Comparison of ENCODE assay signal across 15 cellular contexts in genomic region chr10:88499569-88500470, GRCh38.
DNase-seq lines count a peak whose midpoint lies in the region; ATAC-seq, FAIRE-seq and TF ChIP-seq lines count a peak whose summit lies in the region.
"Had no signal": no experiment of that assay in that cellular context is flagged by ENCODE, and none has a peak within 500 bp of the region (broad histone marks: within the 10 kb centered on the region; RNA-seq: fewer than 3 reads in every experiment).

No MANE protein-coding gene starts in this region.

- H3K4me1 ChIP-seq in keratinocyte (ENCODE audit: control insufficient read depth, extremely low read depth, insufficient read depth, low read length) (peaks cover 13% of the 10 kb centered on the region), Peyer's patch (no peaks in the 10 kb centered on the region)

- H3K9ac ChIP-seq in keratinocyte (ENCODE audit: control insufficient read depth, extremely low read depth, insufficient read depth, low read length) = no peak overlapping the region

- H2AFZ ChIP-seq in keratinocyte (ENCODE audit: control insufficient read depth, low read length) = no peak overlapping the region

- H3K27me3 ChIP-seq in keratinocyte (ENCODE audit: control insufficient read depth, extremely low read depth, insufficient read depth, low read length) (no peaks in the 10 kb centered on the region), Peyer's patch (no peaks in the 10 kb centered on the region)
- H3K27me3 ChIP-seq: neutrophil had no signal

- dilution Hi-C loops in keratinocyte (cut with MboI; ENCODE audit: extremely low pct_ligation_motif_present, low sequenced_read_pairs) = no loop called here

- CTCF ChIA-PET in AG04449 (lab: Yijun Ruan, JAX) = no interaction called here

- TF ChIP-seq POLR2A in Peyer's patch (IDR thresholded peaks at IDR 0.05) = no peak

- FAIRE-seq in keratinocyte (lab: Jason Lieb, UNC) = peak; percentile 49
- FAIRE-seq: D721Med had no signal

- H3K9me1 ChIP-seq in keratinocyte (ENCODE audit: control insufficient read depth, extremely low read depth, insufficient read depth, low read length) = no peaks in the 10 kb centered on the region

- H3K27ac ChIP-seq in keratinocyte (ENCODE audit: control insufficient read depth, insufficient read depth, low read length) (no peak overlapping the region), Peyer's patch (no peak overlapping the region)
- H3K27ac ChIP-seq: neutrophil had no signal

- TF ChIP-seq CTCF in AG04449 (IDR thresholded peaks at IDR 0.05; ENCODE audit: insufficient read depth, low read length, missing control alignments) (no peak), cardiac fibroblast (IDR thresholded peaks at IDR 0.05; ENCODE audit: low read depth, low read length) (no peak), keratinocyte (optimal IDR thresholded peaks at IDR 0.05 in 1 of 3, IDR thresholded peaks at IDR 0.05 in 1 of 3, conservative IDR thresholded peaks at IDR 0.05 in 1 of 3; ENCODE audit: extremely low read depth in 1 of 3, insufficient read depth in 2 of 3, low read length in 3 of 3) (no peak), Peyer's patch (IDR thresholded peaks at IDR 0.05) (no peak)

- H3K4me3 ChIP-seq in AG04449 (ENCODE audit: low read depth, low read length) = no peak overlapping the region
- H3K4me3 ChIP-seq in cardiac fibroblast (replicated peaks in 1 of 2; ENCODE audit: low read depth in 2 of 2, low read length in 2 of 2) = peak overlapping the region in 1 of 2 donors; percentile 6
- H3K4me3 ChIP-seq in keratinocyte (ENCODE audit: control insufficient read depth in 2 of 3, extremely low read depth in 1 of 3, insufficient read depth in 2 of 3, low read depth in 1 of 3, low read length in 3 of 3) = no peak overlapping the region
- no peak overlapping the region for H3K4me3 ChIP-seq in Peyer's patch

- H3K36me3 ChIP-seq in keratinocyte (ENCODE audit: control insufficient read depth in 2 of 2, extremely low read depth in 1 of 2, insufficient read depth in 2 of 2, low read length in 2 of 2) = no peaks in the 10 kb centered on the region
- no peaks in the 10 kb centered on the region for H3K36me3 ChIP-seq in Peyer's patch
- H3K36me3 ChIP-seq: neutrophil had no signal

- H3K4me2 ChIP-seq in keratinocyte (ENCODE audit: control insufficient read depth, extremely low read depth, insufficient read depth, low read depth, low read length) = peak overlapping the region; percentile 35

- DNase-seq in AG04449 (ENCODE audit: low read depth, low spot score) = peak; percentile 7
- peak; percentile 78 for DNase-seq in LHCN-M2 (ENCODE audit: low read depth)
- DNase-seq in cardiac fibroblast (ENCODE audit: low read depth in 2 of 2) = peak; percentile 50 to 74
- no peak for DNase-seq in keratinocyte (ENCODE audit: low read depth, low spot score)
- DNase-seq in effector CD4-positive, alpha-beta T cell = no peak
- DNase-seq in Peyer's patch = no peak
- no peak for DNase-seq in NCI-H2171 treated with DMSO at 0.1 percent for 48 hours (lab: John Stamatoyannopoulos, UW)
- DNase-seq: activated CD4-positive, alpha-beta T cell treated with anti-CD3 and anti-CD28 coated beads, Interleukin-2, amount 10 ng/mL, durations not matched to agents 24 days and 14 days; activated T-cell treated with anti-CD3 and anti-CD28 coated beads, Interleukin-2, amount 50 U/mL, for 4 hours; NCI-H1105; NCI-H345; stimulated activated CD4-positive, alpha-beta T cell treated with anti-CD3 and anti-CD28 coated beads, Interleukin-12 subunit alpha, Interleukin-12 subunit beta, amount 100 ng/mL, for 4 hours had no signal

- POLR2A ChIA-PET in AG04449 (lab: Yijun Ruan, JAX) = no interaction called here

- H3K79me2 ChIP-seq in keratinocyte (ENCODE audit: control insufficient read depth, insufficient read depth, low read length) = no peaks in the 10 kb centered on the region

- H4K20me1 ChIP-seq in keratinocyte (ENCODE audit: control insufficient read depth, extremely low read depth, insufficient read depth, low read length) = no peaks in the 10 kb centered on the region

- no peak for ATAC-seq in GM21515 (IDR thresholded peaks at IDR 0.05; ENCODE audit: unreplicated experiment)
- ATAC-seq: activated T-cell treated with anti-CD3 and anti-CD28 coated beads, Interleukin-2, amount 50 U/mL, for 4 hours had no signal

- no peaks in the 10 kb centered on the region for H3K9me3 ChIP-seq in keratinocyte (ENCODE audit: control insufficient read depth, low read depth, low read length)
- no peaks in the 10 kb centered on the region for H3K9me3 ChIP-seq in Peyer's patch
- H3K9me3 ChIP-seq: neutrophil had no signal

Comparison
In these comparisons a context has a peak if more than half of its experiments do, and no peak if none do; other contexts are left out.
1. DNase-seq: peak in AG04449 (single experiment), LHCN-M2 (single experiment) and cardiac fibroblast (2 of 2); none in keratinocyte (single experiment), effector CD4-positive, alpha-beta T cell (single experiment), Peyer's patch (0 of 3) and NCI-H2171 treated with DMSO at 0.1 percent for 48 hours (single experiment).